Comparison of ENCODE assay signal across 8 cellular contexts in genomic region chr14:101965145-101965531, GRCh38. TPM values are rescaled to one million over a fixed set of nuclear protein-coding genes. Genes with fewer than 3 reads are reported as not detected.
DNase-seq lines count a peak whose midpoint lies in the region; ATAC-seq and TF ChIP-seq lines count a peak whose summit lies in the region.

No MANE protein-coding gene starts in this region.

- H3K9me3 ChIP-seq in HUES48 (ENCODE audit: control insufficient read depth, insufficient read depth, low read length) (no peaks in the 10 kb centered on the region), cardiac muscle cell (ENCODE audit: low read depth) (no peaks in the 10 kb centered on the region), uterus (no peaks in the 10 kb centered on the region)

- ATAC-seq in GM21381 (IDR thresholded peaks at IDR 0.05; ENCODE audit: unreplicated experiment) = peak; percentile 33

- peak; percentile 31 for DNase-seq in DMS114 treated with DMSO at 0.1 percent for 48 hours (lab: John Stamatoyannopoulos, UW; ENCODE audit: unreplicated experiment)
- DNase-seq in SK-MEL-5 (ENCODE audit: low read depth, low spot score) = peak; percentile 84
- DNase-seq in activated naive CD8-positive, alpha-beta T cell treated with anti-CD3 and anti-CD28 coated beads, Interleukin-2, amount 50 U/mL, for 16 hours (ENCODE audit: low read depth, low spot score) = peak; percentile 27
- DNase-seq in cardiac muscle cell (ENCODE audit: low read depth in 1 of 2, low spot score in 1 of 2) = peak; percentile 60 to 63
- DNase-seq in pons (ENCODE audit: low spot score) = peak; percentile 77
- DNase-seq in uterus = peak; percentile 55

- no peak for TF ChIP-seq CTCF in cardiac muscle cell (IDR thresholded peaks at IDR 0.05; ENCODE audit: low read depth, low read length)
- no peak for TF ChIP-seq CTCF in uterus (IDR thresholded peaks at IDR 0.05)

- H3K9ac ChIP-seq in HUES48 (ENCODE audit: low read depth, low read length) = peak overlapping the region; percentile 82; the same call in 1 of the 2 replicates

- peak overlapping the region; percentile 98 for H3K4me3 ChIP-seq in HUES48 (ENCODE audit: low read depth, low read length)
- peak overlapping the region; percentile 94 for H3K4me3 ChIP-seq in cardiac muscle cell
- H3K4me3 ChIP-seq in uterus = peak overlapping the region; percentile 74 to 78

- intact Hi-C loops in uterus (cut with DNase I; ENCODE audit: low total_unique reads) = no loop called here

- peak overlapping the region; percentile 81 for H3K27ac ChIP-seq in HUES48 (ENCODE audit: low read depth, low read length)
- peak overlapping the region; percentile 91 for H3K27ac ChIP-seq in cardiac muscle cell
- H3K27ac ChIP-seq in uterus = peak overlapping the region; percentile 90

- no peak for TF ChIP-seq POLR2A in uterus (IDR thresholded peaks at IDR 0.05)

- in situ Hi-C loops in SK-MEL-5 (cut with HindIII; ENCODE audit: low pct_unique_long_range_greater_than_20kb, low sequenced_read_pairs) = no loop called here

- peaks cover 17% of the 10 kb centered on the region for H3K27me3 ChIP-seq in HUES48 (ENCODE audit: control insufficient read depth, insufficient read depth, low read length)
- no peaks in the 10 kb centered on the region for H3K27me3 ChIP-seq in cardiac muscle cell
- no peaks in the 10 kb centered on the region for H3K27me3 ChIP-seq in uterus

- H3K36me3 ChIP-seq in HUES48 (ENCODE audit: control insufficient read depth, insufficient read depth, low read length) = peaks cover 10% of the 10 kb centered on the region
- H3K36me3 ChIP-seq in cardiac muscle cell = peaks cover 4% of the 10 kb centered on the region
- H3K36me3 ChIP-seq in uterus = no peaks in the 10 kb centered on the region

- H3K4me1 ChIP-seq in HUES48 (ENCODE audit: control insufficient read depth, insufficient read depth, low read length) = peaks cover 10% of the 10 kb centered on the region; the same call in 1 of the 2 replicates
- peaks cover 12% of the 10 kb centered on the region for H3K4me1 ChIP-seq in cardiac muscle cell (ENCODE audit: low read depth)
- H3K4me1 ChIP-seq in uterus = peaks cover 0 to 7% of the 10 kb centered on the region in 2 donors

RNA-seq across cellular contexts. Expression of gene DYNC1H1, which starts 0.8 kb away (rescaled TPM):
- 383 and 532 TPM in 2 replicates for total RNA-seq in SK-MEL-5 (2014; rRNA removed; shearing (Covaris generic))
- 478 and 590 TPM in 2 replicates for polyA plus RNA-seq in SK-MEL-5 (2015; cell fraction: cytosol; rRNA removed)
- 517 and 589 TPM in 2 replicates for polyA plus RNA-seq in SK-MEL-5 (2015; cell fraction: nucleus; rRNA removed)
- total RNA-seq in cardiac muscle cell = 319 and 434 TPM in 2 replicates
- 143 and 158 TPM in 2 replicates for polyA plus RNA-seq in cardiac muscle cell
- total RNA-seq in uterus = 100 to 1,000 TPM; 251 to 634 (median 479) TPM

Comparison
In these comparisons a context has a peak if more than half of its experiments do, and no peak if none do; other contexts are left out.
1. Peak in every context shown above with its lines: DNase-seq, ATAC-seq, H3K4me3 ChIP-seq and H3K27ac ChIP-seq.
2. DNase-seq: peak in every context shown above with its lines; median percentile 84 in SK-MEL-5; 77 in pons; 62 in cardiac muscle cell; 55 in uterus; 31 in DMS114 treated with DMSO at 0.1 percent for 48 hours; 27 in activated naive CD8-positive, alpha-beta T cell treated with anti-CD3 and anti-CD28 coated beads, Interleukin-2, amount 50 U/mL, for 16 hours.